13 cellular contexts compared by ENCODE assay signal in the genomic region with DNA sequence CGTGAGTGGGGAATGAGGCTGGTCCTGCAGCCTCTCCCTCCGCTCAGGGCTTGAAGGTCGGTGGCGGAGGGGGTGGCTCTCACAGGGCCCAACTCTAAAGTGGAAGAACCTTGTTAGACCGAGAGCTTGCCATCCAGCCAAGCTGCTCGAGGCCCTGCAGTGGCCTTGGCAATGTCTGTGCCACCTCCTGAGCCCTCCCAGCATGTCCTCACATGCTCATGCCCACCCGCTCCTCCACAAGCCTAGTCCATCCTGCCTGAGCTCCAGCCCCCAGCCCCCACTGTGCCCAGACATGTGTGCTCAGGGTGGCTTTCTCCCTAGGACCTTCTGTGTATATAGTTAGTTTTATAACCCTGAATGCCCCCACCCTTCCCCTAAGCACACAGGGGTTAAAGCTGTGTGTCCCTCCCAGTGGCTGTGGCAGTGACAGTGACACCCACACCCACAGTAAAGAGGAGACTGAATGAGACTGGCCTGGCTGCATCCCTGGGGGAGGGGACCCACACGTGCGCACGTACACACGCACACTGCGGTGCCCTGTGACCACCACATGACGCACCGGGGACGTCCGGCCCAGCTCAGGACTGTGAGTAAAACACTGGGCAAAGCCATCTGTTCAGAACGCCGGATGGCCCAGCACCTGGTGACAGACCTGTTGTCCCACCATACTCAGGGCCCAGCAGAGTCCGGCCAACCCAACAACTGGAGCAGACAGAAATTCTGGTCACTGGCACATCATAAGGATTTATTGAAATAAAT. TPM values are rescaled to one million over a fixed set of nuclear protein-coding genes. Genes with fewer than 3 reads are reported as not detected.
A peak's percentile ranks its signal among the peaks of the same experiment; 100 is the strongest.
DNase-seq lines count a peak whose midpoint lies in the region; ATAC-seq and TF ChIP-seq lines count a peak whose summit lies in the region.
"Had no signal": no experiment of that assay in that cellular context is flagged by ENCODE, and none has a peak within 500 bp of the region (broad histone marks: within the 10 kb centered on the region; RNA-seq: fewer than 3 reads in every experiment).

No MANE protein-coding gene starts in this region.

- CTCF ChIA-PET in IMR-90 (lab: Yijun Ruan, JAX): interaction anchor here (1.0 kb wide), 1 partner anchor 16 kb away, joined by 5 read pairs; no protein-coding TSS in a partner anchor
- CTCF ChIA-PET in activated CD4-positive, alpha-beta memory T cell treated with anti-CD3 and anti-CD28 coated beads, Interleukin-2, amount 10 ng/mL, durations not matched to agents 7 days and 5 days (lab: Charles Lee): no interaction called here

- WGBS in IMR-90 (ENCODE audit: extremely low coverage in 2 of 2, insufficient read length in 1 of 2), 2 experiments: 95% methylated on average over 8 of the region's 19 CpGs; no CpG with 5 or more reads in 1 of the 2 experiments
- WGBS in endodermal cell (ENCODE audit: insufficient coverage in 1 of 2, insufficient read length in 1 of 2), 2 experiments: 93 to 97% methylated on average over 18 to 19 of the region's 19 CpGs

- dilution Hi-C loops in IMR-90 (cut with HindIII; ENCODE audit: low sequenced_read_pairs, unreplicated experiment): no loop called here

- no peak overlapping the region for H2AK9ac ChIP-seq in IMR-90 (replicated peaks; ENCODE audit: low read depth, low read length, poor library complexity)

- H3K4ac ChIP-seq in IMR-90 (ENCODE audit: low read depth, low read length): no peak overlapping the region

- no peak overlapping the region for H3K27ac Mint-ChIP-seq in endodermal cell
- H3K27ac Mint-ChIP-seq in activated CD4-positive, alpha-beta memory T cell treated with anti-CD3 and anti-CD28 coated beads, Interleukin-2, amount 10 ng/mL, durations not matched to agents 7 days and 5 days: no peak overlapping the region
- H3K27ac Mint-ChIP-seq: activated T-cell treated with anti-CD3 and anti-CD28 coated beads, Interleukin-2, amount 50 U/mL, for 24 hours; HFFc6; WTC11 had no signal

- no peaks in the 10 kb centered on the region for H4K20me1 ChIP-seq in IMR-90 (ENCODE audit: insufficient read depth, low read length)

- no peak overlapping the region for H3K18ac ChIP-seq in IMR-90 (ENCODE audit: low read depth, low read length)

- H3K4me1 ChIP-seq in IMR-90 (ENCODE audit: control insufficient read depth, insufficient read depth, low read length): peaks cover 3% of the 10 kb centered on the region
- H3K4me1 ChIP-seq in endodermal cell (ENCODE audit: control insufficient read depth, insufficient read depth, low read length): peaks cover 9% of the 10 kb centered on the region
- H3K4me1 ChIP-seq in lower lobe of right lung: peaks cover 18% of the 10 kb centered on the region
- H3K4me1 ChIP-seq in subcutaneous abdominal adipose tissue (ENCODE audit: control insufficient read depth in 5 of 5, insufficient read depth in 5 of 5, low read length in 5 of 5): peaks cover 11 to 41% (median 30%) of the 10 kb centered on the region in 5 donors

- H3K27me3 Mint-ChIP-seq in endodermal cell (ENCODE audit: insufficient read depth): no peaks in the 10 kb centered on the region
- peaks cover 7% of the 10 kb centered on the region for H3K27me3 Mint-ChIP-seq in activated CD4-positive, alpha-beta memory T cell treated with anti-CD3 and anti-CD28 coated beads, Interleukin-2, amount 10 ng/mL, durations not matched to agents 7 days and 5 days

- H4K91ac ChIP-seq in IMR-90 (ENCODE audit: insufficient read depth, low read depth, low read length): no peak overlapping the region

- intact Hi-C loops in IMR-90 (cut with micrococcal nuclease): no loop called here
- intact Hi-C loops in lower lobe of right lung (cut with DNase I): no loop called here

- H3K36me3 Mint-ChIP-seq in endodermal cell (ENCODE audit: low read depth): peaks cover 4% of the 10 kb centered on the region
- H3K36me3 Mint-ChIP-seq in activated CD4-positive, alpha-beta memory T cell treated with anti-CD3 and anti-CD28 coated beads, Interleukin-2, amount 10 ng/mL, durations not matched to agents 7 days and 5 days (ENCODE audit: low read depth): no peaks in the 10 kb centered on the region
- H3K36me3 Mint-ChIP-seq: WTC11 had no signal

- H3K9ac ChIP-seq in IMR-90 (ENCODE audit: low read depth, low read length) (no peak overlapping the region), endodermal cell (ENCODE audit: extremely low read depth, low read length, poor library complexity, severe bottlenecking) (no peak overlapping the region), subcutaneous abdominal adipose tissue (ENCODE audit: low read length in 5 of 5) (peak overlapping the region in 2 of 5 donors; percentile 27 to 64)

- no peak overlapping the region for H2BK20ac ChIP-seq in IMR-90 (ENCODE audit: low read depth, low read length)

- no peak overlapping the region for H3K4me2 ChIP-seq in IMR-90 (ENCODE audit: low read depth, low read length)

- H3K27ac ChIP-seq in IMR-90 (ENCODE audit: insufficient read depth, low read length) (no peak overlapping the region), endodermal cell (ENCODE audit: low read depth, low read length) (peak overlapping the region; percentile 59), lower lobe of right lung (peak overlapping the region; percentile 63), subcutaneous abdominal adipose tissue (ENCODE audit: low read depth, low read length) (peak overlapping the region; percentile 70)

- no peak for DNase-seq in IMR-90
- no peak for DNase-seq in endodermal cell
- no peak for DNase-seq in lower lobe of right lung
- no peak for DNase-seq in stimulated activated CD4-positive, alpha-beta T cell treated with anti-CD3 and anti-CD28 coated beads, Interleukin-4, amount 100 ng/mL, for 4 hours
- DNase-seq in activated CD4-positive, alpha-beta memory T cell treated with anti-CD3 and anti-CD28 coated beads, Interleukin-2, amount 10 ng/mL, durations not matched to agents 7 days and 5 days: no peak
- DNase-seq in middle frontal gyrus (ENCODE audit: extremely low spot score, low spot score): no peak
- DNase-seq: activated T-cell treated with anti-CD3 and anti-CD28 coated beads, Interleukin-2, amount 50 U/mL, for 24 hours; HFFc6; NCI-H774 had no signal

- H3K9me3 ChIP-seq in IMR-90 (ENCODE audit: control insufficient read depth, insufficient read depth, low read length): no peaks in the 10 kb centered on the region
- no peaks in the 10 kb centered on the region for H3K9me3 ChIP-seq in endodermal cell (ENCODE audit: control insufficient read depth, low read length)
- no peaks in the 10 kb centered on the region for H3K9me3 ChIP-seq in lower lobe of right lung
- no peaks in the 10 kb centered on the region for H3K9me3 ChIP-seq in subcutaneous abdominal adipose tissue (ENCODE audit: control insufficient read depth in 5 of 5, low read length in 5 of 5)

- 0 out of 2 replicates have a peak overlapping the region, but pooled peaks have one; percentile 50 for H2AK5ac ChIP-seq in IMR-90 (ENCODE audit: low read depth, low read length)

- H2BK5ac ChIP-seq in IMR-90 (ENCODE audit: low read depth, low read length, poor library complexity, severe bottlenecking): no peak overlapping the region

- peaks cover 4% of the 10 kb centered on the region for H3K9me1 ChIP-seq in IMR-90 (ENCODE audit: insufficient read depth, low read length)

- peak overlapping the region in 1 of 2 experiments; percentile 79; a peak in 1 of 4 replicates for H4K8ac ChIP-seq in IMR-90 (ENCODE audit: low read depth in 2 of 2, low read length in 2 of 2)

- no peak overlapping the region for H4K5ac ChIP-seq in IMR-90 (ENCODE audit: low read depth, low read length)

- in situ Hi-C loops in IMR-90 (cut with MboI; ENCODE audit: low sequenced_read_pairs): no loop called here

- no peak overlapping the region for H3K4me3 Mint-ChIP-seq in endodermal cell
- H3K4me3 Mint-ChIP-seq in activated CD4-positive, alpha-beta memory T cell treated with anti-CD3 and anti-CD28 coated beads, Interleukin-2, amount 10 ng/mL, durations not matched to agents 7 days and 5 days: no peak overlapping the region
- H3K4me3 Mint-ChIP-seq: activated T-cell treated with anti-CD3 and anti-CD28 coated beads, Interleukin-2, amount 50 U/mL, for 24 hours; HFFc6; WTC11 had no signal

- H2BK120ac ChIP-seq in IMR-90 (ENCODE audit: low read depth, low read length): no peak overlapping the region

- BruUV-seq in IMR-90 (replicated peaks; lab: Mats Ljungman, UMichigan): no TSS peak

- H3K27me3 ChIP-seq in IMR-90 (ENCODE audit: control insufficient read depth, insufficient read depth, low read length) (no peaks in the 10 kb centered on the region), endodermal cell (ENCODE audit: control insufficient read depth, insufficient read depth, low read length, poor library complexity, severe bottlenecking) (no peaks in the 10 kb centered on the region), lower lobe of right lung (ENCODE audit: low read depth) (peaks cover 7% of the 10 kb centered on the region), subcutaneous abdominal adipose tissue (ENCODE audit: control insufficient read depth in 5 of 5, insufficient read depth in 4 of 5, low read length in 5 of 5) (peaks cover 0 to 1% (median 0%) of the 10 kb centered on the region in 5 donors)

- H3K56ac ChIP-seq in IMR-90 (ENCODE audit: extremely low read depth, insufficient read depth, low read length): no peak overlapping the region

- no peaks in the 10 kb centered on the region for H3K9me3 Mint-ChIP-seq in endodermal cell
- no peaks in the 10 kb centered on the region for H3K9me3 Mint-ChIP-seq in activated CD4-positive, alpha-beta memory T cell treated with anti-CD3 and anti-CD28 coated beads, Interleukin-2, amount 10 ng/mL, durations not matched to agents 7 days and 5 days
- H3K9me3 Mint-ChIP-seq: activated T-cell treated with anti-CD3 and anti-CD28 coated beads, Interleukin-2, amount 50 U/mL, for 24 hours; HFFc6; WTC11 had no signal

- no peak for ATAC-seq in IMR-90 (ENCODE audit: low read depth)
- ATAC-seq in lower lobe of right lung: no peak
- no peak for ATAC-seq in GM18909 (IDR thresholded peaks at IDR 0.05; ENCODE audit: poor library complexity, unreplicated experiment)

- H3K79me1 ChIP-seq in IMR-90 (ENCODE audit: low read depth in 1 of 2, low read length in 2 of 2): no peaks in the 10 kb centered on the region

- no peak overlapping the region for H3K14ac ChIP-seq in IMR-90 (replicated peaks; ENCODE audit: low read depth, low read length)

- POLR2A ChIA-PET in IMR-90 (lab: Charles Lee; ENCODE audit: unreplicated experiment): no interaction called here
- POLR2A ChIA-PET in activated CD4-positive, alpha-beta memory T cell treated with anti-CD3 and anti-CD28 coated beads, Interleukin-2, amount 10 ng/mL, durations not matched to agents 7 days and 5 days (lab: Charles Lee): no interaction called here

- no peak overlapping the region for H3K4me3 ChIP-seq in IMR-90 (ENCODE audit: insufficient read depth, low read depth, low read length)
- H3K4me3 ChIP-seq in endodermal cell (ENCODE audit: low read length): no peak overlapping the region
- H3K4me3 ChIP-seq in lower lobe of right lung: no peak overlapping the region
- no peak overlapping the region for H3K4me3 ChIP-seq in subcutaneous abdominal adipose tissue (ENCODE audit: low read depth in 1 of 5, low read length in 5 of 5)
- H3K4me3 ChIP-seq: skin epidermis had no signal

- peaks cover 32% of the 10 kb centered on the region; the same call in 1 of the 2 replicates for H3K36me3 ChIP-seq in IMR-90 (ENCODE audit: control insufficient read depth, insufficient read depth, low read length)
- H3K36me3 ChIP-seq in endodermal cell (ENCODE audit: control insufficient read depth, insufficient read depth, low read length): peaks cover 5% of the 10 kb centered on the region
- H3K36me3 ChIP-seq in lower lobe of right lung: peaks cover 43% of the 10 kb centered on the region
- peaks cover 0 to 55% (median 50%) of the 10 kb centered on the region in 5 donors for H3K36me3 ChIP-seq in subcutaneous abdominal adipose tissue (ENCODE audit: control insufficient read depth in 5 of 5, insufficient read depth in 5 of 5, low read length in 5 of 5)

- no peak overlapping the region for H3K23ac ChIP-seq in IMR-90 (ENCODE audit: low read depth, low read length)

- TF ChIP-seq CTCF in IMR-90 (conservative IDR thresholded peaks at IDR 0.05; ENCODE audit: low read depth, low read length): no peak
- TF ChIP-seq CTCF in endodermal cell (conservative IDR thresholded peaks at IDR 0.05): no peak
- TF ChIP-seq CTCF in lower lobe of right lung (IDR thresholded peaks at IDR 0.05): no peak

- 0 out of 3 replicates have a peak overlapping the region, but pooled peaks have one; percentile 31 for H2BK15ac ChIP-seq in IMR-90 (ENCODE audit: low read depth, low read length)

- no peak for TF ChIP-seq POLR2A in IMR-90 (IDR thresholded peaks at IDR 0.05; ENCODE audit: low read depth, low read length)

- H2AFZ ChIP-seq in IMR-90 (replicated peaks; ENCODE audit: low read length, poor library complexity): no peak overlapping the region

- H3K4me1 Mint-ChIP-seq in endodermal cell: peaks cover 10% of the 10 kb centered on the region
- no peaks in the 10 kb centered on the region for H3K4me1 Mint-ChIP-seq in activated CD4-positive, alpha-beta memory T cell treated with anti-CD3 and anti-CD28 coated beads, Interleukin-2, amount 10 ng/mL, durations not matched to agents 7 days and 5 days

- no peak for TF ChIP-seq RAD21 in IMR-90 (IDR thresholded peaks at IDR 0.05; ENCODE audit: low read length)

RNA-seq across cellular contexts. Expression of a gene that starts 15.6 kb away (rescaled TPM):
- total RNA-seq in IMR-90 (2012; rRNA removed) (26.7 and 38.0 TPM in 2 replicates), endodermal cell (10 to 100 TPM; 23.0 to 24.2 TPM), lower lobe of right lung (35.7 TPM)
- polyA plus RNA-seq in IMR-90 (2012; rRNA removed): 104 and 113 TPM in 2 replicates
- polyA plus RNA-seq in IMR-90 (2012; cell fraction: cytosol; rRNA removed): 45.0 and 131 TPM in 2 replicates
- 71.2 and 130 TPM in 2 replicates for polyA plus RNA-seq in IMR-90 (2012; cell fraction: nucleus; rRNA removed; ENCODE audit: low replicate concordance)
- polyA plus RNA-seq in endodermal cell (2013, experiment 1 of 2): 24.0 TPM
- 20.7 TPM for polyA plus RNA-seq in endodermal cell (2013, experiment 2 of 2)
- 10 to 100 TPM; 19.6 to 23.4 TPM for total RNA-seq in activated CD4-positive, alpha-beta memory T cell treated with anti-CD3 and anti-CD28 coated beads, Interleukin-2, amount 10 ng/mL, durations not matched to agents 7 days and 5 days

RNA-seq across cellular contexts. Expression of a gene that starts 19.2 kb away (rescaled TPM):
- 1.4 TPM in 2 replicates for total RNA-seq in IMR-90 (2012; rRNA removed)
- polyA plus RNA-seq in IMR-90 (2012; rRNA removed): 6.2 and 6.7 TPM in 2 replicates
- 2.7 and 5.4 TPM in 2 replicates for polyA plus RNA-seq in IMR-90 (2012; cell fraction: cytosol; rRNA removed)
- polyA plus RNA-seq in IMR-90 (2012; cell fraction: nucleus; rRNA removed; ENCODE audit: low replicate concordance): 20.9 and 34.4 TPM in 2 replicates
- total RNA-seq in endodermal cell: 10 to 100 TPM in 1 of 2 donors, 1 to 10 TPM in 1; 9.5 to 23.2 TPM
- 28.9 TPM for polyA plus RNA-seq in endodermal cell (2013, experiment 1 of 2)
- 28.6 TPM for polyA plus RNA-seq in endodermal cell (2013, experiment 2 of 2)
- total RNA-seq in lower lobe of right lung: 9.2 TPM
- total RNA-seq in activated CD4-positive, alpha-beta memory T cell treated with anti-CD3 and anti-CD28 coated beads, Interleukin-2, amount 10 ng/mL, durations not matched to agents 7 days and 5 days: 1 to 10 TPM in 1 of 2 experiments, under 1 TPM in 1; 0.68 to 1.3 TPM

RNA-seq across cellular contexts. Expression of a gene that starts 39.7 kb away (rescaled TPM):
- total RNA-seq in IMR-90 (2012; rRNA removed): 28.0 and 38.6 TPM in 2 replicates
- 23.0 and 25.8 TPM in 2 replicates for polyA plus RNA-seq in IMR-90 (2012; rRNA removed)
- polyA plus RNA-seq in IMR-90 (2012; cell fraction: cytosol; rRNA removed): 16.2 and 19.3 TPM in 2 replicates
- polyA plus RNA-seq in IMR-90 (2012; cell fraction: nucleus; rRNA removed; ENCODE audit: low replicate concordance): 42.2 and 55.1 TPM in 2 replicates
- 10 to 100 TPM; 24.1 to 34.6 TPM for total RNA-seq in endodermal cell
- polyA plus RNA-seq in endodermal cell (2013, experiment 1 of 2): 27.5 TPM
- 28.4 TPM for polyA plus RNA-seq in endodermal cell (2013, experiment 2 of 2)
- total RNA-seq in lower lobe of right lung: 92.6 TPM
- 100 to 1,000 TPM; 136 to 137 TPM for total RNA-seq in activated CD4-positive, alpha-beta memory T cell treated with anti-CD3 and anti-CD28 coated beads, Interleukin-2, amount 10 ng/mL, durations not matched to agents 7 days and 5 days

RNA-seq across cellular contexts. Expression of a gene that starts 54.9 kb away (rescaled TPM):
- total RNA-seq in IMR-90 (2012; rRNA removed) (78.0 and 80.0 TPM in 2 replicates), endodermal cell (10 to 100 TPM; 16.6 to 21.7 TPM), lower lobe of right lung (162 TPM)
- polyA plus RNA-seq in IMR-90 (2012; rRNA removed): 202 and 213 TPM in 2 replicates
- polyA plus RNA-seq in IMR-90 (2012; cell fraction: cytosol; rRNA removed): 91.6 and 164 TPM in 2 replicates
- 230 and 543 TPM in 2 replicates for polyA plus RNA-seq in IMR-90 (2012; cell fraction: nucleus; rRNA removed; ENCODE audit: low replicate concordance)
- polyA plus RNA-seq in endodermal cell (2013, experiment 1 of 2): 12.1 TPM
- polyA plus RNA-seq in endodermal cell (2013, experiment 2 of 2): 14.6 TPM
- total RNA-seq in activated CD4-positive, alpha-beta memory T cell treated with anti-CD3 and anti-CD28 coated beads, Interleukin-2, amount 10 ng/mL, durations not matched to agents 7 days and 5 days: 10 to 100 TPM; 12.5 to 13.4 TPM

RNA-seq across cellular contexts. Expression of a gene that starts 55.0 kb away (rescaled TPM):
- total RNA-seq in IMR-90 (2012; rRNA removed) (not detected in 2 replicates), endodermal cell (1 to 10 TPM in 1 of 2 donors, under 1 TPM in 1; 0.51 to 2.6 TPM), lower lobe of right lung (9.1 TPM)
- polyA plus RNA-seq in IMR-90 (2012; rRNA removed): 0.19 and 0.55 TPM in 2 replicates
- 0.36 and 0.43 TPM in 2 replicates for polyA plus RNA-seq in IMR-90 (2012; cell fraction: cytosol; rRNA removed)
- 0.34 TPM in 1 of 2 replicates, not detected in the other for polyA plus RNA-seq in IMR-90 (2012; cell fraction: nucleus; rRNA removed; ENCODE audit: low replicate concordance)
- polyA plus RNA-seq in endodermal cell (2013, experiment 1 of 2): 0.75 TPM
- 0.46 TPM for polyA plus RNA-seq in endodermal cell (2013, experiment 2 of 2)
- total RNA-seq in activated CD4-positive, alpha-beta memory T cell treated with anti-CD3 and anti-CD28 coated beads, Interleukin-2, amount 10 ng/mL, durations not matched to agents 7 days and 5 days: under 1 TPM in 1 of 2 experiments, not detected in 1; 0.30 TPM
